Comparison of ENCODE assay signal across 9 cellular contexts in the genomic region with DNA sequence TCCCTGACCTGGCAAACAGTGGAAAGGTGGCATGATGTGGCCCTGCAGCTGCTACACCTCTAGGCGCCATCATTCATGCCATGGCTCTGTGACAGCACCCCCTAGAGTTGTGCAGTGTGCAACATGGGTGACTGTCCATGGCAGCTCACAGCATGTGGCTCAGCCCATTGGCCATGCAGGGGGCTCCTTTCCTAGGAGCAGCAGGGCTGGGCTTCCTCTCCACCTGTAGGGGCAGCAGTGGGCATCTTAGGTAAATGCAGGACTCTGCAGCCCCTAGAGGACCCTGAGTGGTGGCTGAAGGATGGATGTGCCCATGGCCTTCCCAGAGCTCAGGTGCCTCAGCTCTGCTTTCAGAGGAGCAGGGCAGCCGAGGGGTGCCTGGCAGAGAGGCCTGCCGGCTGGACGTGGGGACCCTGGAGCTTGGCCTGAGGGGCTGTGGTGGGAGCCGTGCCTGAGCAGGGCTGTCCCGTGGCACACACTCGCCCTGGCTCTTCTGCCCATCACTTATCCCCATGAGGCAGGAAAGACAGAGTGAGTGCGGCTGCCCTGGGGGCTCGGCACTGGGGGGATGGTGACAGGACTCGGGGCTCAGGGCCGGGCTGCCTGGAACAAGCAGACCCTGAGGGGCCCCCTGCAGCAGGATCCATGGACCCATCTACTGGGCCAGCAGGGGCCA. TPM values are rescaled to one million over a fixed set of nuclear protein-coding genes. Genes with fewer than 3 reads are reported as not detected.
DNase-seq lines count a peak whose midpoint lies in the region; ATAC-seq, FAIRE-seq and TF ChIP-seq lines count a peak whose summit lies in the region.
"Had no signal": no experiment of that assay in that cellular context is flagged by ENCODE, and none has a peak within 500 bp of the region (broad histone marks: within the 10 kb centered on the region; RNA-seq: fewer than 3 reads in every experiment).

No MANE protein-coding gene starts in this region.

- ATAC-seq in HG03159 (IDR thresholded peaks at IDR 0.05; ENCODE audit: unreplicated experiment) = no peak

- H4K20me1 ChIP-seq in Loucy (ENCODE audit: insufficient read depth, low read length, poor library complexity, severe bottlenecking) (no peaks in the 10 kb centered on the region), neural progenitor cell (ENCODE audit: low read depth) (no peaks in the 10 kb centered on the region)

- H3K9me3 Mint-ChIP-seq in neural progenitor cell = peaks cover 2% of the 10 kb centered on the region

- H3K4me1 ChIP-seq in Loucy (ENCODE audit: insufficient read depth, low read length, poor library complexity, severe bottlenecking) (no peaks in the 10 kb centered on the region), neural progenitor cell (no peaks in the 10 kb centered on the region), transverse colon (peaks cover 14 to 28% (median 24%) of the 10 kb centered on the region in 4 donors)

- H3K9ac ChIP-seq in Loucy (ENCODE audit: low read depth, low read length, poor library complexity, severe bottlenecking) (no peak overlapping the region), neural progenitor cell (no peak overlapping the region)

- H3K27ac ChIP-seq in neural progenitor cell (no peak overlapping the region), transverse colon (peak overlapping the region in 1 of 4 donors; percentile 54)

- H3F3A ChIP-seq in Loucy (ENCODE audit: low read depth) (no peaks in the 10 kb centered on the region), neural progenitor cell (ENCODE audit: low read depth) (no peaks in the 10 kb centered on the region)

- POLR2A ChIA-PET in GM10248 (lab: Yijun Ruan, JAX) = no interaction called here

- H3K27me3 ChIP-seq in Loucy (ENCODE audit: insufficient read depth, low read length, poor library complexity, severe bottlenecking) (no peaks in the 10 kb centered on the region), bronchial epithelial cell (ENCODE audit: control insufficient read depth, insufficient read depth, low read length) (no peaks in the 10 kb centered on the region), neural progenitor cell (no peaks in the 10 kb centered on the region), transverse colon (no peaks in the 10 kb centered on the region)

- FAIRE-seq in bronchial epithelial cell (lab: Jason Lieb, UNC) (no peak), RCC 7860 (lab: Jason Lieb, UNC) (no peak)
- FAIRE-seq: GM19239 had no signal

- CTCF ChIA-PET in GM10248 (lab: Yijun Ruan, JAX) = interaction anchor here (1.0 to 1.2 kb wide), 2 partner anchors 20 kb away, joined by 3 to 4 read pairs; no protein-coding TSS in a partner anchor

- no peaks in the 10 kb centered on the region for H3K79me2 ChIP-seq in Loucy (ENCODE audit: insufficient read depth, low read length)
- no peaks in the 10 kb centered on the region for H3K79me2 ChIP-seq in neural progenitor cell (ENCODE audit: low read depth)

- no peak overlapping the region for H3K4me3 Mint-ChIP-seq in neural progenitor cell

- H3K36me3 Mint-ChIP-seq in neural progenitor cell = no peaks in the 10 kb centered on the region

- H3K9me3 ChIP-seq in Loucy (ENCODE audit: insufficient read depth, low read depth, low read length) (no peaks in the 10 kb centered on the region), neural progenitor cell (ENCODE audit: low read depth) (no peaks in the 10 kb centered on the region), transverse colon (no peaks in the 10 kb centered on the region)

- H3K4me2 ChIP-seq in Loucy (ENCODE audit: low read depth, low read length, poor library complexity, severe bottlenecking) = no peak overlapping the region
- H3K4me2 ChIP-seq in neural progenitor cell = no peak overlapping the region

- TF ChIP-seq EP300 in transverse colon (IDR thresholded peaks at IDR 0.05; ENCODE audit: low read depth) = no peak

- no peak overlapping the region for H3K27ac Mint-ChIP-seq in neural progenitor cell

- H2AFZ ChIP-seq in Loucy (ENCODE audit: low read length) = no peak overlapping the region
- no peak overlapping the region for H2AFZ ChIP-seq in neural progenitor cell (replicated peaks)

- no peaks in the 10 kb centered on the region for H3K9me2 ChIP-seq in Loucy (replicated peaks; ENCODE audit: low read depth, low read length)

- H3K27me3 Mint-ChIP-seq in neural progenitor cell (ENCODE audit: insufficient read depth, low read depth) = no peaks in the 10 kb centered on the region

- H3K36me3 ChIP-seq in Loucy (ENCODE audit: insufficient read depth, low read length) = no peaks in the 10 kb centered on the region
- H3K36me3 ChIP-seq in bronchial epithelial cell (ENCODE audit: control insufficient read depth, insufficient read depth, low read length) = peaks cover 2% of the 10 kb centered on the region
- no peaks in the 10 kb centered on the region for H3K36me3 ChIP-seq in neural progenitor cell
- no peaks in the 10 kb centered on the region for H3K36me3 ChIP-seq in transverse colon

- intact Hi-C loops in transverse colon (cut with DNase I; ENCODE audit: low total_unique reads) = no loop called here

- peak; percentile 18 for TF ChIP-seq CTCF in GM10248 (IDR thresholded peaks at IDR 0.05; ENCODE audit: control extremely low read depth, extremely low read depth, low read depth, missing control alignments)
- peak; percentile 61 for TF ChIP-seq CTCF in Loucy (conservative IDR thresholded peaks at IDR 0.05; ENCODE audit: low read length)
- peak; percentile 59 for TF ChIP-seq CTCF in bronchial epithelial cell (IDR thresholded peaks at IDR 0.05; ENCODE audit: insufficient read depth, low read length, severe bottlenecking)
- TF ChIP-seq CTCF in neural progenitor cell (IDR thresholded peaks at IDR 0.05) = peak; percentile 51
- TF ChIP-seq CTCF in transverse colon (IDR thresholded peaks at IDR 0.05) = peak in 2 of 5 experiments; percentile 14 to 15

- H3K4me1 Mint-ChIP-seq in neural progenitor cell = peaks cover 6% of the 10 kb centered on the region

- in situ Hi-C loops in transverse colon (cut with MboI; ENCODE audit: low pct_ligation_motif_present in 1 of 4, low pct_unique_long_range_greater_than_20kb in 1 of 4, low sequenced_read_pairs in 3 of 4) = no loop called here

- H3K4me3 ChIP-seq in Loucy (ENCODE audit: low read length, poor library complexity, severe bottlenecking) = no peak overlapping the region
- no peak overlapping the region for H3K4me3 ChIP-seq in bronchial epithelial cell (ENCODE audit: low read depth, low read length)
- no peak overlapping the region for H3K4me3 ChIP-seq in neural progenitor cell
- H3K4me3 ChIP-seq in transverse colon = no peak overlapping the region

- TF ChIP-seq POLR2A in transverse colon (IDR thresholded peaks at IDR 0.05) = no peak

- DNase-seq in GM10248 (ENCODE audit: extremely low spot score) (no peak), bronchial epithelial cell (ENCODE audit: low read depth) (no peak), neural progenitor cell (ENCODE audit: low spot score) (peak; percentile 59), transverse colon (no peak), RCC 7860 (ENCODE audit: low spot score) (no peak)
- DNase-seq: amygdala had no signal

- WGBS in transverse colon (ENCODE audit: low coverage in 1 of 2), 2 donors = 87% methylated on average over 11 of the region's 11 CpGs; no CpG with 5 or more reads in 1 of the 2 donors

RNA-seq across cellular contexts. Expression of a gene that starts 7.4 kb away (rescaled TPM):
- total RNA-seq in bronchial epithelial cell = 18.2 and 34.3 TPM in 2 replicates
- 25.3 and 26.4 TPM in 2 replicates for total RNA-seq in neural progenitor cell (ENCODE audit: low replicate concordance)
- total RNA-seq in transverse colon = 10 to 100 TPM in 1 of 4 donors, 1 to 10 TPM in 2, not detected in 1; 4.4 to 11.3 (median 7.1) TPM

RNA-seq across cellular contexts. Expression of a gene that starts 21.6 kb away (rescaled TPM):
- total RNA-seq in bronchial epithelial cell = 85.0 and 95.6 TPM in 2 replicates
- total RNA-seq in neural progenitor cell (ENCODE audit: low replicate concordance) = 139 and 231 TPM in 2 replicates
- 100 to 1,000 TPM; 189 to 397 (median 203) TPM for total RNA-seq in transverse colon

RNA-seq across cellular contexts. Expression of a gene that starts 42.0 kb away (rescaled TPM):
- total RNA-seq in bronchial epithelial cell = 26.2 and 26.6 TPM in 2 replicates
- total RNA-seq in neural progenitor cell (ENCODE audit: low replicate concordance) = 7.8 and 24.0 TPM in 2 replicates
- total RNA-seq in transverse colon = 100 to 1,000 TPM; 187 to 510 (median 205) TPM
